In genomic region chr1:115469703-115470476, GRCh38 we compare ENCODE assay signal across 8 cellular contexts.
DNase-seq lines count a peak whose midpoint lies in the region; ATAC-seq and TF ChIP-seq lines count a peak whose summit lies in the region.

No MANE protein-coding gene starts in this region.

- H3K27ac ChIP-seq in SJCRH30, result no peak overlapping the region
- no peak overlapping the region for H3K27ac ChIP-seq in coronary artery
- H3K27ac ChIP-seq in lung (ENCODE audit: low read depth in 1 of 2, low read length in 1 of 2), result no peak overlapping the region
- H3K27ac ChIP-seq in upper lobe of right lung, result no peak overlapping the region

- DNase-seq in AG08396 (ENCODE audit: low spot score) (peak; percentile 71), HuH-7.5 (ENCODE audit: low spot score) (peak; percentile 56), SJCRH30 (peak; percentile 63 to 66), coronary artery (ENCODE audit: low spot score) (no peak), lung (ENCODE audit: low spot score) (peak; percentile 39), upper lobe of right lung (peak; percentile 76)

- H3K9me3 ChIP-seq in SJCRH30 (replicated peaks), result no peaks in the 10 kb centered on the region
- H3K9me3 ChIP-seq in lung (ENCODE audit: control insufficient read depth in 2 of 2, insufficient read depth in 1 of 2, low read length in 1 of 2), result no peaks in the 10 kb centered on the region
- H3K9me3 ChIP-seq in upper lobe of right lung, result no peaks in the 10 kb centered on the region

- H3K36me3 ChIP-seq in SJCRH30 (no peaks in the 10 kb centered on the region), lung (ENCODE audit: control insufficient read depth in 2 of 2, insufficient read depth in 2 of 2, low read length in 2 of 2) (no peaks in the 10 kb centered on the region), upper lobe of right lung (no peaks in the 10 kb centered on the region)

- H3K4me3 ChIP-seq in SJCRH30 (no peak overlapping the region), coronary artery (no peak overlapping the region), lung (no peak overlapping the region), upper lobe of right lung (no peak overlapping the region)

- TF ChIP-seq CTCF in GM12874 (IDR thresholded peaks at IDR 0.05; ENCODE audit: insufficient read depth, low read depth, low read length), result peak; percentile 90
- peak; percentile 74 for TF ChIP-seq CTCF in coronary artery (IDR thresholded peaks at IDR 0.05)
- peak; percentile 56 for TF ChIP-seq CTCF in lung (IDR thresholded peaks at IDR 0.05; ENCODE audit: control extremely low read depth, extremely low read depth)
- TF ChIP-seq CTCF in upper lobe of right lung (IDR thresholded peaks at IDR 0.05), result peak; percentile 85

- intact Hi-C loops in upper lobe of right lung (cut with DNase I), result no loop called here

- H3K4me1 ChIP-seq in SJCRH30, result no peaks in the 10 kb centered on the region
- H3K4me1 ChIP-seq in lung (ENCODE audit: control insufficient read depth in 2 of 2, insufficient read depth in 2 of 2, low read length in 2 of 2), result no peaks in the 10 kb centered on the region
- no peaks in the 10 kb centered on the region for H3K4me1 ChIP-seq in upper lobe of right lung

- 20 to 25% methylated on average over 11 of the region's 11 CpGs for WGBS in lung, 2 donors

- peak; percentile 66 for ATAC-seq in lung (ENCODE audit: insufficient read depth, low FRiP score)
- ATAC-seq in upper lobe of right lung, result peak; percentile 85
- ATAC-seq in HG02852 (IDR thresholded peaks at IDR 0.05; ENCODE audit: unreplicated experiment), result no peak

- H3K27me3 ChIP-seq in SJCRH30, result no peaks in the 10 kb centered on the region
- H3K27me3 ChIP-seq in lung (ENCODE audit: control insufficient read depth, insufficient read depth), result no peaks in the 10 kb centered on the region
- H3K27me3 ChIP-seq in upper lobe of right lung, result no peaks in the 10 kb centered on the region
